Comparison of ENCODE assay signal across 11 cellular contexts in genomic region chr13:26112843-26113242, GRCh38.
DNase-seq lines count a peak whose midpoint lies in the region; ATAC-seq and TF ChIP-seq lines count a peak whose summit lies in the region.
"Had no signal": no experiment of that assay in that cellular context is flagged by ENCODE, and none has a peak within 500 bp of the region (broad histone marks: within the 10 kb centered on the region; RNA-seq: fewer than 3 reads in every experiment).

No MANE protein-coding gene starts in this region.

- POLR2A ChIA-PET in RWPE1 (lab: Yijun Ruan, JAX; ENCODE audit: low non-redundant PET) = no interaction called here

- no peaks in the 10 kb centered on the region for H3K79me2 ChIP-seq in GM23338 (replicated peaks; ENCODE audit: insufficient read depth)

- no peaks in the 10 kb centered on the region for H3K4me1 ChIP-seq in GM23338 (ENCODE audit: insufficient read depth)
- H3K4me1 ChIP-seq: upper lobe of left lung had no signal

- CTCF ChIA-PET in RWPE1 (lab: Yijun Ruan, JAX) = interaction anchor here (0.6 kb wide), 1 partner anchor 411 kb away, joined by 7 read pairs; no protein-coding TSS in a partner anchor

- TF ChIP-seq CTCF in GM23338 (conservative IDR thresholded peaks at IDR 0.05; ENCODE audit: low read depth in 2 of 2) = peak; percentile 65 to 81
- TF ChIP-seq CTCF in RWPE1 (conservative IDR thresholded peaks at IDR 0.05; ENCODE audit: low read depth) = 0 out of 2 replicates have a peak, but pooled peaks have one; percentile 13
- TF ChIP-seq CTCF in fibroblast of pulmonary artery (IDR thresholded peaks at IDR 0.05; ENCODE audit: low read length, missing control alignments) = peak; percentile 7

- intact Hi-C loops in left cardiac atrium (cut with DNase I) = no loop called here

- H3K36me3 Mint-ChIP-seq in GM23338 (ENCODE audit: low read depth) = no peaks in the 10 kb centered on the region
- H3K36me3 Mint-ChIP-seq: CD8-positive, alpha-beta memory T cell had no signal

- no peaks in the 10 kb centered on the region for H3K4me1 Mint-ChIP-seq in GM23338
- H3K4me1 Mint-ChIP-seq: CD8-positive, alpha-beta memory T cell had no signal

- no peak overlapping the region for H3K4me2 ChIP-seq in GM23338

- H3K9me3 Mint-ChIP-seq in GM23338 = no peaks in the 10 kb centered on the region

- H3K4me3 ChIP-seq in GM23338 (no peak overlapping the region), fibroblast of pulmonary artery (replicated peaks; ENCODE audit: low read depth, low read length) (no peak overlapping the region)
- H3K4me3 ChIP-seq: upper lobe of left lung had no signal

- peak; percentile 30 for DNase-seq in ACHN
- DNase-seq in GM23338 (ENCODE audit: low spot score) = peak; percentile 48
- DNase-seq in RWPE1 (ENCODE audit: low spot score) = peak; percentile 8
- no peak for DNase-seq in fibroblast of pulmonary artery (ENCODE audit: low read depth)
- no peak for DNase-seq in left cardiac atrium
- no peak for DNase-seq in midbrain (lab: John Stamatoyannopoulos, UW)
- no peak for DNase-seq in NCI-H526 treated with DMSO at 0.1 percent for 48 hours (lab: John Stamatoyannopoulos, UW)
- no peak for DNase-seq in epidermal melanocyte (ENCODE audit: insufficient read length, low spot score)
- DNase-seq: amniotic stem cell; CD8-positive, alpha-beta memory T cell; upper lobe of left lung had no signal

- no peak for ATAC-seq in GM23338
- no peak for ATAC-seq in left cardiac atrium

- no peaks in the 10 kb centered on the region for H3K27me3 ChIP-seq in GM23338 (ENCODE audit: insufficient read depth)
- H3K27me3 ChIP-seq: upper lobe of left lung had no signal

- in situ Hi-C loops in ACHN (cut with HindIII; ENCODE audit: low pct_ligation_motif_present, low pct_unique_long_range_greater_than_20kb, low sequenced_read_pairs) = no loop called here

- H3K36me3 ChIP-seq in GM23338 (ENCODE audit: insufficient read depth) = no peaks in the 10 kb centered on the region
- H3K36me3 ChIP-seq: upper lobe of left lung had no signal

- H2AFZ ChIP-seq in GM23338 = 0 out of 2 replicates have a peak overlapping the region, but pooled peaks have one; percentile 3

- no peak overlapping the region for H3K27ac Mint-ChIP-seq in GM23338
- H3K27ac Mint-ChIP-seq: CD8-positive, alpha-beta memory T cell had no signal

- no peaks in the 10 kb centered on the region for H3K9me2 ChIP-seq in GM23338 (ENCODE audit: insufficient read depth)

- H4K20me1 ChIP-seq in GM23338 (replicated peaks; ENCODE audit: insufficient read depth) = no peaks in the 10 kb centered on the region

- no peak overlapping the region for H3K4me3 Mint-ChIP-seq in GM23338
- H3K4me3 Mint-ChIP-seq: CD8-positive, alpha-beta memory T cell had no signal

- H3K27ac ChIP-seq in GM23338 (ENCODE audit: low read depth) = no peak overlapping the region
- H3K27ac ChIP-seq in RWPE1 = no peak overlapping the region
- H3K27ac ChIP-seq: upper lobe of left lung had no signal

- H3K27me3 Mint-ChIP-seq in GM23338 (ENCODE audit: insufficient read depth, low read depth, poor library complexity) = no peaks in the 10 kb centered on the region

- no peaks in the 10 kb centered on the region for H3F3A ChIP-seq in GM23338 (replicated peaks; ENCODE audit: low read depth)

TF ChIP-seq in GM23338, 12 proteins besides CTCF, POLR2A, EP300 and RAD21:
- TF ChIP-seq EZH2 (IDR thresholded peaks at IDR 0.05; ENCODE audit: low read depth, unreplicated experiment) = no peak
- TF ChIP-seq POLR2AphosphoS5 (IDR thresholded peaks at IDR 0.05; ENCODE audit: low read depth) = no peak
- TF ChIP-seq ZNF462 (CRISPR knock-in tag; IDR thresholded peaks at IDR 0.05) = no peak

Comparison
In these comparisons a context has a peak if more than half of its experiments do, and no peak if none do; other contexts are left out.
1. DNase-seq: peak in ACHN (single experiment), GM23338 (single experiment) and RWPE1 (single experiment); none in fibroblast of pulmonary artery (single experiment), left cardiac atrium (single experiment), midbrain (single experiment), NCI-H526 treated with DMSO at 0.1 percent for 48 hours (single experiment) and epidermal melanocyte (single experiment).
2. CTCF ChIP-seq: peak in every context shown above with its lines; median percentile 73 in GM23338; 13 in RWPE1; 7 in fibroblast of pulmonary artery.